ENCODE assay signal across 1 cellular context in genomic region chr7:128026551-128026950, GRCh38.
TF ChIP-seq lines count a peak whose summit lies in the region.

No MANE protein-coding gene starts in this region.

TF ChIP-seq in WTC11, 78 proteins besides CTCF, POLR2A, EP300 and RAD21 (continued from another document):
- no peak for TF ChIP-seq ZNF532 (CRISPR knock-in tag; IDR thresholded peaks at IDR 0.05; ENCODE audit: borderline replicate concordance)
